ENCODE assay signal across 1 cellular context in genomic region chr22:29766632-29767288, GRCh38.
TF ChIP-seq lines count a peak whose summit lies in the region.

Gene ZMAT5, minus strand, starts transcription at chr22:29767007. Its CDS starts 18,463 bp downstream, at chr22:29748544.

TF ChIP-seq in K562, 482 proteins besides CTCF, POLR2A, EP300 and RAD21 (continued from another document):
- TF ChIP-seq, protein P1, sequence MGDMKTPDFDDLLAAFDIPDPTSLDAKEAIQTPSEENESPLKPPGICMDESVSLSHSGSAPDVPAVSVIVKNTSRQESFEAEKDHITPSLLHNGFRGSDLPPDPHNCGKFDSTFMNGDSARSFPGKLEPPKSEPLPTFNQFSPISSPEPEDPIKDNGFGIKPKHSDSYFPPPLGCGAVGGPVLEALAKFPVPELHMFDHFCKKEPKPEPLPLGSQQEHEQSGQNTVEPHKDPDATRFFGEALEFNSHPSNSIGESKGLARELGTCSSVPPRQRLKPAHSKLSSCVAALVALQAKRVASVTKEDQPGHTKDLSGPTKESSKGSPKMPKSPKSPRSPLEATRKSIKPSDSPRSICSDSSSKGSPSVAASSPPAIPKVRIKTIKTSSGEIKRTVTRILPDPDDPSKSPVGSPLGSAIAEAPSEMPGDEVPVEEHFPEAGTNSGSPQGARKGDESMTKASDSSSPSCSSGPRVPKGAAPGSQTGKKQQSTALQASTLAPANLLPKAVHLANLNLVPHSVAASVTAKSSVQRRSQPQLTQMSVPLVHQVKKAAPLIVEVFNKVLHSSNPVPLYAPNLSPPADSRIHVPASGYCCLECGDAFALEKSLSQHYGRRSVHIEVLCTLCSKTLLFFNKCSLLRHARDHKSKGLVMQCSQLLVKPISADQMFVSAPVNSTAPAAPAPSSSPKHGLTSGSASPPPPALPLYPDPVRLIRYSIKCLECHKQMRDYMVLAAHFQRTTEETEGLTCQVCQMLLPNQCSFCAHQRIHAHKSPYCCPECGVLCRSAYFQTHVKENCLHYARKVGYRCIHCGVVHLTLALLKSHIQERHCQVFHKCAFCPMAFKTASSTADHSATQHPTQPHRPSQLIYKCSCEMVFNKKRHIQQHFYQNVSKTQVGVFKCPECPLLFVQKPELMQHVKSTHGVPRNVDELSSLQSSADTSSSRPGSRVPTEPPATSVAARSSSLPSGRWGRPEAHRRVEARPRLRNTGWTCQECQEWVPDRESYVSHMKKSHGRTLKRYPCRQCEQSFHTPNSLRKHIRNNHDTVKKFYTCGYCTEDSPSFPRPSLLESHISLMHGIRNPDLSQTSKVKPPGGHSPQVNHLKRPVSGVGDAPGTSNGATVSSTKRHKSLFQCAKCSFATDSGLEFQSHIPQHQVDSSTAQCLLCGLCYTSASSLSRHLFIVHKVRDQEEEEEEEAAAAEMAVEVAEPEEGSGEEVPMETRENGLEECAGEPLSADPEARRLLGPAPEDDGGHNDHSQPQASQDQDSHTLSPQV (IDR thresholded peaks at IDR 0.05) = peak; percentile 84
- TF ChIP-seq HEY1 (CRISPR knock-in tag; IDR thresholded peaks at IDR 0.05; ENCODE audit: borderline replicate concordance) = no peak
- no peak for TF ChIP-seq IRF1 (CRISPR knock-in tag; IDR thresholded peaks at IDR 0.05; ENCODE audit: borderline replicate concordance)
- TF ChIP-seq POLR2B (IDR thresholded peaks at IDR 0.05; ENCODE audit: low read depth, partially characterized antibody) = peak; percentile 46
- TF ChIP-seq CHD4 (IDR thresholded peaks at IDR 0.05; ENCODE audit: insufficient read depth, insufficient replicate concordance, low read depth, low read length, poor library complexity, severe bottlenecking) = no peak
- no peak for TF ChIP-seq SMARCC2 (IDR thresholded peaks at IDR 0.05; ENCODE audit: low read depth)
- TF ChIP-seq PRMT5 (CRISPR knock-in tag; IDR thresholded peaks at IDR 0.05) = no peak
- no peak for TF ChIP-seq THRA (IDR thresholded peaks at IDR 0.05)
- no peak for TF ChIP-seq LCOR (CRISPR knock-in tag; IDR thresholded peaks at IDR 0.05)
- no peak for TF ChIP-seq SP2 (IDR thresholded peaks at IDR 0.05; ENCODE audit: extremely low read depth, low read depth, low read length, poor library complexity, severe bottlenecking)
- TF ChIP-seq TFAM (CRISPR knock-in tag; conservative IDR thresholded peaks at IDR 0.05) = no peak
- TF ChIP-seq VEZF1 (CRISPR knock-in tag; IDR thresholded peaks at IDR 0.05) = peak; percentile 82
- no peak for TF ChIP-seq FOS (IDR thresholded peaks at IDR 0.05; ENCODE audit: extremely low read depth, insufficient read length)
- no peak for TF ChIP-seq ZNF707 (CRISPR knock-in tag; conservative IDR thresholded peaks at IDR 0.05)
- no peak for TF ChIP-seq HNRNPL (IDR thresholded peaks at IDR 0.05; ENCODE audit: low read depth, low read length)
- no peak for TF ChIP-seq ZC3H4 (CRISPR knock-in tag; IDR thresholded peaks at IDR 0.05; ENCODE audit: borderline replicate concordance)
- no peak for TF ChIP-seq U2AF1 (optimal IDR thresholded peaks at IDR 0.05; ENCODE audit: low read depth, low read length)
- no peak for TF ChIP-seq ZNF778 (CRISPR knock-in tag; IDR thresholded peaks at IDR 0.05)
- no peak for TF ChIP-seq OTX1 (CRISPR knock-in tag; IDR thresholded peaks at IDR 0.05)
- no peak for TF ChIP-seq ZNF146 (CRISPR knock-in tag; IDR thresholded peaks at IDR 0.05; ENCODE audit: unreplicated experiment)
- no peak for TF ChIP-seq ARHGAP35 (IDR thresholded peaks at IDR 0.05; ENCODE audit: partially characterized antibody)
- no peak for TF ChIP-seq CBFA2T3 (IDR thresholded peaks at IDR 0.05)
- no peak for TF ChIP-seq HMG20A (CRISPR knock-in tag; conservative IDR thresholded peaks at IDR 0.05)
- peak; percentile 57 for TF ChIP-seq ATF7 (IDR thresholded peaks at IDR 0.05)
- 0 out of 2 replicates have a peak, but pooled peaks have one; percentile 25 for TF ChIP-seq ZKSCAN1 (IDR thresholded peaks at IDR 0.05; ENCODE audit: low read depth, low read length)
- no peak for TF ChIP-seq ZKSCAN8 (CRISPR knock-in tag; IDR thresholded peaks at IDR 0.05)
- TF ChIP-seq RFX1 (IDR thresholded peaks at IDR 0.05) = no peak
- TF ChIP-seq MCM5 (IDR thresholded peaks at IDR 0.05; ENCODE audit: low read depth) = no peak
- no peak for TF ChIP-seq E2F4 (CRISPR knock-in tag; IDR thresholded peaks at IDR 0.05; ENCODE audit: low read depth)
- no peak for TF ChIP-seq ZNF764 (CRISPR knock-in tag; IDR thresholded peaks at IDR 0.05; ENCODE audit: low read depth)
